31 cellular contexts compared by ENCODE assay signal in the genomic region with DNA sequence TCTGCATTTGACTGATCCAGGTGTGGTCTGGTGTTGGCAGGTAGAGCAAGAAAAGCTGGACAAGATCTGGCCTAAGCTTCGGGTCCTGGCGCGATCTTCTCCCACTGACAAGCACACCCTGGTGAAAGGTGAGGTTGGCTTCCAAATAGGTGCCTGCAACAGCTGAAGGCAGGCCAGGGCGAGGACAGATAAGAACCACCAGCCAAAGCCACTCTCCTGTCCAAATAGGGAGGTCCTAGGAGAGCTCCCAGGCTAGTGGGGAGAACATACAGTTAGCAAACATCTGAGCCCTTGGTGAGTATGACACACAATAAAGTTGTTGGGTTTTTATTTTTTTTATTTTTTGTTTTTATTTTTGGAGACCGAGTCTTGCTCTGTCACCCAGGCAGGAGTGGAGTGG. TPM values are rescaled to one million over a fixed set of nuclear protein-coding genes. Genes with fewer than 3 reads are reported as not detected.
"Had no signal": no experiment of that assay in that cellular context is flagged by ENCODE, and none has a peak within 500 bp of the region (broad histone marks: within the 10 kb centered on the region; RNA-seq: fewer than 3 reads in every experiment).

No MANE protein-coding gene starts in this region.

- H3K27me3 ChIP-seq: brain microvascular endothelial cell, esophagus muscularis mucosa, foreskin keratinocyte, gastrocnemius medialis had no signal

- H3K27ac ChIP-seq: brain microvascular endothelial cell, foreskin keratinocyte, gastrocnemius medialis, WERI-Rb-1 had no signal

- DNase-seq: activated B cell treated with CpG ODN at 0.5 μM for 24 hours; activated CD4-positive, alpha-beta T cell treated with anti-CD3 and anti-CD28 coated beads for 48 hours; activated CD4-positive, alpha-beta T cell treated with anti-CD3 and anti-CD28 coated beads, Interleukin-2, amount 50 U/mL, for 1 hour; activated CD4-positive, alpha-beta T cell treated with anti-CD3 and anti-CD28 coated beads, Interleukin-2, amount 50 U/mL, for 48 hours; activated CD8-positive, alpha-beta memory T cell treated with anti-CD3 and anti-CD28 coated beads, Interleukin-2, amount 50 U/mL, for 48 hours; activated gamma-delta T cell; activated naive CD4-positive, alpha-beta T cell; activated naive CD4-positive, alpha-beta T cell treated with anti-CD3 and anti-CD28 coated beads, Interleukin-2, amount 50 U/mL, for 16 hours; activated T-cell treated with anti-CD3 and anti-CD28 coated beads for 4 hours; activated T-cell treated with anti-CD3 and anti-CD28 coated beads, Interleukin-2, amount 50 U/mL, for 24 hours; activated T-cell treated with anti-CD3 and anti-CD28 coated beads, Interleukin-2, amount 50 U/mL, for 72 hours; amniotic stem cell; anterior cingulate cortex; brain microvascular endothelial cell; caudate nucleus; cortex of kidney; dermis blood vessel endothelial cell; effector CD4-positive, alpha-beta T cell; effector memory CD8-positive, alpha-beta T cell; erythroblast; foreskin keratinocyte; gastrocnemius medialis; T-helper 1 cell; T-helper 17 cell; T1000; WERI-Rb-1 had no signal

- H3K4me3 ChIP-seq: esophagus muscularis mucosa, gastrocnemius medialis had no signal

- H3K27ac Mint-ChIP-seq: activated B cell treated with CpG ODN at 0.5 μM for 24 hours; activated T-cell treated with anti-CD3 and anti-CD28 coated beads, Interleukin-2, amount 50 U/mL, for 24 hours; activated T-cell treated with anti-CD3 and anti-CD28 coated beads, Interleukin-2, amount 50 U/mL, for 72 hours; effector memory CD8-positive, alpha-beta T cell; T-helper 2 cell treated with Interferon-gamma antibody and Interleukin-4, amounts not matched to agents 5 μg/mL and 100 μg/mL, for 36 hours had no signal

- ATAC-seq: activated CD4-positive, CD25-positive, alpha-beta regulatory T cell treated with anti-CD3 and anti-CD28 coated beads, Interleukin-2, amount 50 U/mL, for 24 hours; activated T-cell treated with anti-CD3 and anti-CD28 coated beads, Interleukin-2, amount 50 U/mL, for 72 hours; effector memory CD8-positive, alpha-beta T cell; foreskin keratinocyte; gastrocnemius medialis; T-helper 17 cell had no signal

- H3K9me3 Mint-ChIP-seq: activated B cell treated with CpG ODN at 0.5 μM for 24 hours; activated T-cell treated with anti-CD3 and anti-CD28 coated beads, Interleukin-2, amount 50 U/mL, for 24 hours; activated T-cell treated with anti-CD3 and anti-CD28 coated beads, Interleukin-2, amount 50 U/mL, for 72 hours; effector memory CD8-positive, alpha-beta T cell; T-helper 2 cell treated with Interferon-gamma antibody and Interleukin-4, amounts not matched to agents 5 μg/mL and 100 μg/mL, for 36 hours had no signal

- H3K9me3 ChIP-seq: esophagus muscularis mucosa, gastrocnemius medialis had no signal

- H3K4me1 ChIP-seq: esophagus muscularis mucosa, foreskin keratinocyte, gastrocnemius medialis had no signal

RNA-seq across cellular contexts. Expression of a gene that starts 51.9 kb away (rescaled TPM):
- total RNA-seq: astrocyte, bronchial epithelial cell, dermis blood vessel endothelial cell had no signal
